22 cellular contexts compared by ENCODE assay signal in genomic region chr21:16117331-16117730, GRCh38.
DNase-seq lines count a peak whose midpoint lies in the region; ATAC-seq and TF ChIP-seq lines count a peak whose summit lies in the region.
"Had no signal": no experiment of that assay in that cellular context is flagged by ENCODE, and none has a peak within 500 bp of the region (broad histone marks: within the 10 kb centered on the region; RNA-seq: fewer than 3 reads in every experiment).

No MANE protein-coding gene starts in this region.

- TF ChIP-seq CTCF in mesothelial cell of epicardium (IDR thresholded peaks at IDR 0.05; ENCODE audit: unreplicated experiment) (no peak), upper lobe of right lung (IDR thresholded peaks at IDR 0.05) (no peak)

- peaks cover 25% of the 10 kb centered on the region for H3K36me3 Mint-ChIP-seq in mesothelial cell of epicardium
- H3K36me3 Mint-ChIP-seq: stimulated activated effector memory CD8-positive, alpha-beta T cell treated with anti-CD3 and anti-CD28 coated beads, Interleukin-12 subunit alpha, Interleukin-12 subunit beta, amount 100 ng/mL, for 72 hours had no signal

- intact Hi-C loops in upper lobe of right lung (cut with DNase I), result no loop called here

- no peaks in the 10 kb centered on the region for H3K4me1 ChIP-seq in upper lobe of right lung
- H3K4me1 ChIP-seq: adrenal gland had no signal

- peak overlapping the region; percentile 1 for H3K4me3 ChIP-seq in upper lobe of right lung
- H3K4me3 ChIP-seq: adrenal gland had no signal

- H3K4me1 Mint-ChIP-seq in mesothelial cell of epicardium, result peaks cover 29% of the 10 kb centered on the region
- H3K4me1 Mint-ChIP-seq: naive thymus-derived CD8-positive, alpha-beta T cell; stimulated activated effector memory CD8-positive, alpha-beta T cell treated with anti-CD3 and anti-CD28 coated beads, Interleukin-12 subunit alpha, Interleukin-12 subunit beta, amount 100 ng/mL, for 72 hours had no signal

- no peak for ATAC-seq in upper lobe of right lung
- ATAC-seq in HG02852 (IDR thresholded peaks at IDR 0.05; ENCODE audit: unreplicated experiment), result no peak
- ATAC-seq in GM18498 (IDR thresholded peaks at IDR 0.05; ENCODE audit: unreplicated experiment), result no peak
- no peak for ATAC-seq in left lobe of liver
- ATAC-seq: naive thymus-derived CD8-positive, alpha-beta T cell; stimulated activated effector memory CD8-positive, alpha-beta T cell treated with anti-CD3 and anti-CD28 coated beads, Interleukin-12 subunit alpha, Interleukin-12 subunit beta, amount 100 ng/mL, for 72 hours had no signal

- peak overlapping the region; percentile 87 for H3K27ac Mint-ChIP-seq in mesothelial cell of epicardium
- H3K27ac Mint-ChIP-seq: activated T-cell treated with anti-CD3 and anti-CD28 coated beads, Interleukin-2, amount 50 U/mL, for 24 hours; H9; naive thymus-derived CD8-positive, alpha-beta T cell; stimulated activated effector memory CD8-positive, alpha-beta T cell treated with anti-CD3 and anti-CD28 coated beads, Interleukin-12 subunit alpha, Interleukin-12 subunit beta, amount 100 ng/mL, for 72 hours; T-helper 2 cell treated with Interferon-gamma antibody and Interleukin-4, amounts not matched to agents 5 μg/mL and 100 μg/mL, for 36 hours had no signal

- no peak overlapping the region for H3K4me3 Mint-ChIP-seq in mesothelial cell of epicardium
- H3K4me3 Mint-ChIP-seq: activated T-cell treated with anti-CD3 and anti-CD28 coated beads, Interleukin-2, amount 50 U/mL, for 24 hours; H9; naive thymus-derived CD8-positive, alpha-beta T cell; stimulated activated effector memory CD8-positive, alpha-beta T cell treated with anti-CD3 and anti-CD28 coated beads, Interleukin-12 subunit alpha, Interleukin-12 subunit beta, amount 100 ng/mL, for 72 hours; T-helper 2 cell treated with Interferon-gamma antibody and Interleukin-4, amounts not matched to agents 5 μg/mL and 100 μg/mL, for 36 hours had no signal

- DNase-seq in NCI-H526 treated with DMSO at 0.1 percent for 48 hours (lab: John Stamatoyannopoulos, UW) (peak; percentile 47), NCI-H526 (lab: John Stamatoyannopoulos, UW) (no peak), dedifferentiated amniotic fluid mesenchymal stem cell (ENCODE audit: extremely low spot score) (peak; percentile 40), mesothelial cell of epicardium (ENCODE audit: low spot score in 2 of 2, unreplicated experiment in 2 of 2) (no peak), upper lobe of right lung (no peak), left lobe of liver (ENCODE audit: low spot score) (no peak)
- DNase-seq: 8988T; activated CD4-positive, alpha-beta T cell treated with anti-CD3 and anti-CD28 coated beads for 48 hours; activated T-cell treated with anti-CD3 and anti-CD28 coated beads, Interleukin-2, amount 50 U/mL, for 24 hours; adrenal gland; effector CD8-positive, alpha-beta T cell; H9; naive thymus-derived CD8-positive, alpha-beta T cell; NCI-H1930; NCI-H748 treated with DMSO at 0.1 percent for 48 hours; retina; stimulated activated CD4-positive, alpha-beta T cell treated with anti-CD3 and anti-CD28 coated beads, Interleukin-4, amount 100 ng/mL, for 24 hours had no signal

- no peaks in the 10 kb centered on the region for H3K27me3 Mint-ChIP-seq in mesothelial cell of epicardium (ENCODE audit: low read depth)
- H3K27me3 Mint-ChIP-seq: activated T-cell treated with anti-CD3 and anti-CD28 coated beads, Interleukin-2, amount 50 U/mL, for 24 hours; naive thymus-derived CD8-positive, alpha-beta T cell had no signal

- H3K36me3 ChIP-seq in upper lobe of right lung, result no peaks in the 10 kb centered on the region
- H3K36me3 ChIP-seq: adrenal gland had no signal

- peaks cover 25% of the 10 kb centered on the region for H3K9me3 Mint-ChIP-seq in mesothelial cell of epicardium
- H3K9me3 Mint-ChIP-seq: T-helper 2 cell treated with Interferon-gamma antibody and Interleukin-4, amounts not matched to agents 5 μg/mL and 100 μg/mL, for 36 hours had no signal

- H3K27ac ChIP-seq in upper lobe of right lung, result no peak overlapping the region
- H3K27ac ChIP-seq: adrenal gland, RWPE1 had no signal

- no peaks in the 10 kb centered on the region for H3K27me3 ChIP-seq in upper lobe of right lung
- H3K27me3 ChIP-seq: adrenal gland had no signal

- no peaks in the 10 kb centered on the region for H3K9me3 ChIP-seq in upper lobe of right lung
- H3K9me3 ChIP-seq: adrenal gland had no signal

Comparison
In these comparisons a context has a peak if more than half of its experiments do, and no peak if none do; other contexts are left out.
1. DNase-seq: peak in NCI-H526 treated with DMSO at 0.1 percent for 48 hours (single experiment) and dedifferentiated amniotic fluid mesenchymal stem cell (single experiment); none in NCI-H526 (0 of 2), mesothelial cell of epicardium (0 of 2), upper lobe of right lung (single experiment) and left lobe of liver (single experiment).